ENCODE assay signal across 29 cellular contexts in genomic region chr11:113273720-113274119, GRCh38.
"Had no signal": no experiment of that assay in that cellular context is flagged by ENCODE, and none has a peak within 500 bp of the region (broad histone marks: within the 10 kb centered on the region; RNA-seq: fewer than 3 reads in every experiment).

No MANE protein-coding gene starts in this region.

- H3K27ac ChIP-seq: ascending aorta, coronary artery, epithelial cell of prostate, heart right ventricle, sigmoid colon, thoracic aorta, vagina had no signal

- H3K4me1 Mint-ChIP-seq: activated B cell treated with CpG ODN at 0.5 μM for 24 hours; activated CD4-positive, alpha-beta T cell treated with anti-CD3 and anti-CD28 coated beads for 36 hours; memory B cell; stimulated activated naive B cell treated with anti-CD40 and anti-IgM and Interleukin-4, amounts not matched to agents 10 μg/mL and 1 μg/mL and 100 μg/mL, for 72 hours had no signal

- H3K27ac Mint-ChIP-seq: activated B cell treated with CpG ODN at 0.5 μM for 24 hours; activated CD4-positive, alpha-beta T cell treated with anti-CD3 and anti-CD28 coated beads for 36 hours; activated naive CD8-positive, alpha-beta T cell; activated T-helper 2 cell treated with anti-CD3 and anti-CD28 coated beads, Interferon-gamma antibody, Interleukin-2, Interleukin-4, amounts not matched to agents 10 μg/mL and 5 μg/mL and 100 μg/mL, durations not matched to agents 14 hours and 24 hours and 36 hours; memory B cell; nephron progenitor cell; stimulated activated naive B cell treated with anti-CD40 and anti-IgM and Interleukin-4, amounts not matched to agents 10 μg/mL and 1 μg/mL and 100 μg/mL, for 72 hours; type B pancreatic cell had no signal

- H3K9me3 Mint-ChIP-seq: activated B cell treated with CpG ODN at 0.5 μM for 24 hours; activated T-cell treated with anti-CD3 and anti-CD28 coated beads, Interleukin-2, amount 50 U/mL, for 4 hours; activated T-helper 2 cell treated with anti-CD3 and anti-CD28 coated beads, Interferon-gamma antibody, Interleukin-2, Interleukin-4, amounts not matched to agents 10 μg/mL and 5 μg/mL and 100 μg/mL, durations not matched to agents 14 hours and 24 hours and 36 hours; memory B cell; nephron progenitor cell; stimulated activated naive B cell treated with anti-CD40 and anti-IgM and Interleukin-4, amounts not matched to agents 10 μg/mL and 1 μg/mL and 100 μg/mL, for 72 hours; type B pancreatic cell had no signal

- H3K9me3 ChIP-seq: adrenal gland, ascending aorta, heart right ventricle, mucosa of descending colon, sigmoid colon, thoracic aorta, vagina had no signal

- H3K4me3 ChIP-seq: adrenal gland, ascending aorta, coronary artery, heart right ventricle, mucosa of descending colon, sigmoid colon, smooth muscle cell, thoracic aorta, vagina had no signal

- H3K27me3 Mint-ChIP-seq: activated naive CD8-positive, alpha-beta T cell had no signal

- H3K4me3 Mint-ChIP-seq: activated B cell treated with CpG ODN at 0.5 μM for 24 hours; activated CD4-positive, alpha-beta T cell treated with anti-CD3 and anti-CD28 coated beads for 36 hours; activated naive CD8-positive, alpha-beta T cell; activated T-cell treated with anti-CD3 and anti-CD28 coated beads, Interleukin-2, amount 50 U/mL, for 4 hours; memory B cell; nephron progenitor cell; stimulated activated naive B cell treated with anti-CD40 and anti-IgM and Interleukin-4, amounts not matched to agents 10 μg/mL and 1 μg/mL and 100 μg/mL, for 72 hours; type B pancreatic cell had no signal

- H3K36me3 Mint-ChIP-seq: activated naive CD8-positive, alpha-beta T cell had no signal

- DNase-seq: activated B cell treated with CpG ODN at 0.5 μM for 24 hours; activated CD4-positive, alpha-beta T cell treated with anti-CD3 and anti-CD28 coated beads for 36 hours; activated CD4-positive, alpha-beta T cell treated with anti-CD3 and anti-CD28 coated beads, Interleukin-2, amount 50 U/mL, for 4 hours; activated CD8-positive, alpha-beta memory T cell treated with anti-CD3 and anti-CD28 coated beads for 24 hours; activated CD8-positive, alpha-beta memory T cell treated with anti-CD3 and anti-CD28 coated beads, Interleukin-2, amount 50 U/mL, for 4 hours; activated naive CD4-positive, alpha-beta T cell; activated T-cell treated with anti-CD3 and anti-CD28 coated beads, Interleukin-2, amount 50 U/mL, for 4 hours; heart right ventricle; islet precursor cell; left colon; mucosa of descending colon; occipital lobe; sigmoid colon; stimulated activated CD4-positive, alpha-beta T cell treated with anti-CD3 and anti-CD28 coated beads, Interleukin-2, amount 100 ng/mL, for 48 hours; stimulated activated CD8-positive, alpha-beta memory T cell treated with anti-CD3 and anti-CD28 coated beads, Interleukin-4, amount 100 ng/mL, for 48 hours; stimulated activated naive B cell treated with anti-CD40 and anti-IgM and Interleukin-4, amounts not matched to agents 10 μg/mL and 1 μg/mL and 100 μg/mL, for 72 hours; T1000 had no signal

- H3K36me3 ChIP-seq: ascending aorta, sigmoid colon, thoracic aorta, vagina had no signal

- H3K4me1 ChIP-seq: adrenal gland, ascending aorta, sigmoid colon, vagina had no signal

- H3K27me3 ChIP-seq: adrenal gland, ascending aorta, heart right ventricle, sigmoid colon, vagina had no signal
